22 cellular contexts compared by ENCODE assay signal in the genomic region with DNA sequence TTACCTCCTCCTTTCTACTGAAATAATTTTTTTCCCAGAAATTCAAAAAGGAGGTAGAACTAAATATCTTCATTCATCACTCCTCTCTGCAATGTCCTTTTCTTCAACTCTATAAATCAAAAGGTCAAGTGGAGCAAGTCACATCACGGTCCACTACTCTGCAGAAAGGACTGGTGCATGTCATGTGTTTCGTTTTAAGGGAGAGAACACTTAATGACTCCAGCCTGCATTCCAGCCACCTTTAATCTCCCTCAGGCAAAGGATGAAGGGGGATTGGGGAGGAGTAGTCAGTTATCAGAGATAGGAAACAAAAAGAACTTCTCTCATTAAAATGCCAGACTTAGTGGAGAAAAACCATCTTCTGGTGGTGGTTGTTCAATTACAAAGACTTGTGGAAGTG.
"Had no signal": no experiment of that assay in that cellular context is flagged by ENCODE, and none has a peak within 500 bp of the region (broad histone marks: within the 10 kb centered on the region; RNA-seq: fewer than 3 reads in every experiment).

No MANE protein-coding gene starts in this region.

- H3K36me3 ChIP-seq: right atrium auricular region, tibial artery, vagina had no signal

- H3K27ac ChIP-seq: skin epidermis, tibial artery, vagina had no signal

- H3K4me1 ChIP-seq: vagina had no signal

- H3K9me3 ChIP-seq: right atrium auricular region, tibial artery, vagina had no signal

- ATAC-seq: activated naive CD4-positive, alpha-beta T cell treated with anti-CD3 and anti-CD28 coated beads, Interleukin-2, amount 50 U/mL, for 72 hours; naive thymus-derived CD8-positive, alpha-beta T cell; stimulated activated naive B cell treated with anti-CD40 and anti-IgM and Interleukin-4, amounts not matched to agents 10 μg/mL and 1 μg/mL and 100 μg/mL, for 72 hours; T-helper 17 cell; WTC11 had no signal

- H3K4me3 ChIP-seq: right atrium auricular region, skin epidermis, tibial artery, vagina had no signal

- DNase-seq: activated CD4-positive, alpha-beta memory T cell treated with anti-CD3 and anti-CD28 coated beads, Interleukin-2, amount 10 ng/mL, durations not matched to agents 7 days and 5 days; activated CD4-positive, alpha-beta T cell treated with anti-CD3 and anti-CD28 coated beads for 4 hours; activated gamma-delta T cell; activated T-cell treated with anti-CD3 and anti-CD28 coated beads, Interleukin-2, amount 50 U/mL, for 24 hours; amniotic stem cell; cortex of kidney; effector CD4-positive, alpha-beta T cell; foreskin fibroblast; glutamatergic neuron; kidney glomerular epithelial cell; naive thymus-derived CD8-positive, alpha-beta T cell; nucleus accumbens; stimulated activated CD4-positive, alpha-beta T cell treated with anti-CD3 and anti-CD28 coated beads, Interleukin-15, amount 100 ng/mL, for 24 hours; stimulated activated CD4-positive, alpha-beta T cell treated with anti-CD3 and anti-CD28 coated beads, Interleukin-4, amount 100 ng/mL, for 1 hour; stimulated activated naive B cell treated with anti-CD40 and anti-IgM and Interleukin-4, amounts not matched to agents 10 μg/mL and 1 μg/mL and 100 μg/mL, for 72 hours; T-helper 17 cell; tibial artery had no signal

- H3K27me3 ChIP-seq: right atrium auricular region, tibial artery, vagina had no signal
